ENCODE assay signal across 8 cellular contexts in genomic region chr1:161046574-161047167, GRCh38. TPM values are rescaled to one million over a fixed set of nuclear protein-coding genes. Genes with fewer than 3 reads are reported as not detected.
DNase-seq lines count a peak whose midpoint lies in the region; ATAC-seq and TF ChIP-seq lines count a peak whose summit lies in the region.

No MANE protein-coding gene starts in this region.

- H3K9me3 Mint-ChIP-seq in Calu3 (ENCODE audit: low read depth, unreplicated experiment) (peaks cover 7% of the 10 kb centered on the region), neural crest cell (peaks cover 17% of the 10 kb centered on the region)

- CTCF ChIA-PET in Calu3 (lab: Charles Lee) = interaction anchor here (0.6 to 1.9 kb wide), 6 partner anchors 8 to 69 kb away, joined by 3 to 17 read pairs (median 4); partner anchors contain the start of genes F11R, NECTIN4 and TSTD1

- BruUV-seq in Calu3 (replicated peaks; lab: Mats Ljungman, UMichigan) = no TSS peak

- no peak for TF ChIP-seq CTCF in Calu3 (IDR thresholded peaks at IDR 0.05; ENCODE audit: unreplicated experiment)
- no peak for TF ChIP-seq CTCF in coronary artery (IDR thresholded peaks at IDR 0.05)
- TF ChIP-seq CTCF in neural crest cell (conservative IDR thresholded peaks at IDR 0.05) = no peak

- H3K4me3 Mint-ChIP-seq in Calu3 (ENCODE audit: low read depth, unreplicated experiment) (peak overlapping the region; percentile 88), neural crest cell (peak overlapping the region; percentile 94)

- H3K27me3 Mint-ChIP-seq in Calu3 (ENCODE audit: unreplicated experiment) (no peaks in the 10 kb centered on the region), neural crest cell (ENCODE audit: low read depth) (peaks cover 18% of the 10 kb centered on the region)

- intact Hi-C loops in Calu3 (cut with micrococcal nuclease; ENCODE audit: unreplicated experiment) = loop anchor here (5.0 kb wide), 1 partner anchor 36 kb away; no protein-coding TSS in a partner anchor

- H3K27ac Mint-ChIP-seq in Calu3 (ENCODE audit: unreplicated experiment) = peak overlapping the region; percentile 95
- H3K27ac Mint-ChIP-seq in neural crest cell (ENCODE audit: unreplicated experiment) = no peak overlapping the region

- DNase-seq in Calu3 (no peak), MV-4-11 (lab: John Stamatoyannopoulos, UW) (peak; percentile 94), coronary artery (ENCODE audit: low spot score) (no peak), neural crest cell (ENCODE audit: low read depth, low spot score) (no peak), occipital lobe (lab: John Stamatoyannopoulos, UW) (no peak), NCI-H82 (lab: John Stamatoyannopoulos, UW) (no peak), DMS79 (lab: John Stamatoyannopoulos, UW) (no peak)

- H3K27ac ChIP-seq in coronary artery = peak overlapping the region; percentile 89

- H3K4me3 ChIP-seq in coronary artery = peak overlapping the region; percentile 78

- no peaks in the 10 kb centered on the region for H3K4me1 Mint-ChIP-seq in Calu3 (ENCODE audit: low read depth, unreplicated experiment)
- peaks cover 27% of the 10 kb centered on the region for H3K4me1 Mint-ChIP-seq in neural crest cell

- peak; percentile 48 for ATAC-seq in GM21447 (IDR thresholded peaks at IDR 0.05; ENCODE audit: unreplicated experiment)

- H3K36me3 Mint-ChIP-seq in Calu3 (ENCODE audit: insufficient read depth, unreplicated experiment) = peaks cover 47% of the 10 kb centered on the region
- H3K36me3 Mint-ChIP-seq in neural crest cell (ENCODE audit: low read depth) = peaks cover 34% of the 10 kb centered on the region

RNA-seq across cellular contexts. Expression of gene USF1, which starts 0.9 kb away (rescaled TPM):
- total RNA-seq in Calu3 (2022) = 72.1 and 75.4 TPM in 2 replicates
- total RNA-seq in neural crest cell = 87.7 and 89.5 TPM in 2 replicates
- 131 TPM for total RNA-seq in occipital lobe

RNA-seq across cellular contexts. Expression of gene TSTD1, which starts 7.9 kb away (rescaled TPM):
- total RNA-seq in Calu3 (2022) (67.6 and 74.1 TPM in 2 replicates), neural crest cell (6.7 and 7.2 TPM in 2 replicates), occipital lobe (42.6 TPM)

RNA-seq across cellular contexts. Expression of gene ARHGAP30, which starts 23.0 kb away (rescaled TPM):
- total RNA-seq in Calu3 (2022) (1.7 and 2.9 TPM in 2 replicates), neural crest cell (not detected in 2 replicates), occipital lobe (1.7 TPM)

RNA-seq across cellular contexts. Expression of gene F11R, which starts 25.7 kb away (rescaled TPM):
- total RNA-seq in Calu3 (2022) (157 and 173 TPM in 2 replicates), neural crest cell (3.5 and 6.4 TPM in 2 replicates), occipital lobe (10.9 TPM)

RNA-seq across cellular contexts. Expression of gene NECTIN4, which starts 42.7 kb away (rescaled TPM):
- total RNA-seq in Calu3 (2022) = 24.9 and 42.4 TPM in 2 replicates
- not detected in 2 replicates for total RNA-seq in neural crest cell
- total RNA-seq in occipital lobe = not detected
